In the genomic region with DNA sequence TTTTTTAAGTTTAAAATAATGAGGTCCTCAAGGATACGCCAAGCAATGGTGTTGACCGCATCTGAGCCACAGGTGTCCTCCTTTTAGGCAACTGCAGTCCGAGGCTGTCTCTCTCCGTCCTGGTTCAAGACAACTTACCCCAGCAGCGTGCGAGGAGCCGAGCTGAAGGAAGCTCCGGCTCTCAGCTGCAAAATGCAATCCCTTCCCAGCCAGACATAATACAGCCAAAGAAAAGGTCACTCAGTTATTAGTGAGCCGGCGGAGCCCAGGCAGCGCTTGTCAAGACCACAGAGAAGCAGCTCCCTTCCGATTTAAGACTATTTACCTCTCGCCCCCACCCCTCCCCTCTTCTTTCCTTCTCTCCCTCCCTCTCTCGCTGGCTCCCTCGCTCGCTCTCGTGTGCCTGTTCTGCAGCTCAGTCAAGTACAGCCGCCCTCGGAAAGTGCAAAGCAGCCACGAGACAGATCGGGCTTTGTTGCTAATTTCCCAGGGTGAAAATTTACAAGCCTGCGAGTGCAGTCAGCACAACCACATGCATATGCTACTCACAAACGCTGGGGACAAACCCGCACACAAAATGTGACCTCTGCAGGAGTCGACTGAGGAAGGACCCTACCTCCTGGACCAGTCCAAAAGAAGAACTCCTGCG, we compare ENCODE assay signal across 9 cellular contexts. TPM values are rescaled to one million over a fixed set of nuclear protein-coding genes. Genes with fewer than 3 reads are reported as not detected.
DNase-seq lines count a peak whose midpoint lies in the region; ATAC-seq and TF ChIP-seq lines count a peak whose summit lies in the region.
"Had no signal": no experiment of that assay in that cellular context is flagged by ENCODE, and none has a peak within 500 bp of the region (broad histone marks: within the 10 kb centered on the region; RNA-seq: fewer than 3 reads in every experiment).

No MANE protein-coding gene starts in this region.

- no peaks in the 10 kb centered on the region for H3K36me3 ChIP-seq in esophagus muscularis mucosa

- peaks cover 7 to 65% (median 45%) of the 10 kb centered on the region in 4 donors for H3K4me1 ChIP-seq in esophagus muscularis mucosa

- TF ChIP-seq POLR2A in esophagus muscularis mucosa (IDR thresholded peaks at IDR 0.05; ENCODE audit: low read depth) = no peak

- POLR2A ChIA-PET in GM10248 (lab: Yijun Ruan, JAX) = no interaction called here

- H3K4me3 ChIP-seq in esophagus muscularis mucosa = peak overlapping the region; percentile 53 to 72 (median 63)

- H3K27me3 ChIP-seq in esophagus muscularis mucosa = no peaks in the 10 kb centered on the region

- no peaks in the 10 kb centered on the region for H3K9me3 ChIP-seq in esophagus muscularis mucosa

- WGBS in esophagus muscularis mucosa = 2% methylated on average over 26 of the region's 26 CpGs

- intact Hi-C loops in esophagus muscularis mucosa (cut with DNase I) = no loop called here

- H3K27ac ChIP-seq in esophagus muscularis mucosa (replicated peaks in 1 of 4) = peak overlapping the region; percentile 77 to 86 (median 83)

- DNase-seq in GM10248 (ENCODE audit: extremely low spot score) (peak; percentile 40), NCI-H774 (lab: John Stamatoyannopoulos, UW) (peak; percentile 49), esophagus muscularis mucosa (ENCODE audit: extremely low spot score) (no peak), myocyte (ENCODE audit: low read depth) (peak; percentile 81), MV-4-11 (lab: John Stamatoyannopoulos, UW) (no peak)
- no peak for DNase-seq in effector CD8-positive, alpha-beta T cell (lab: John Stamatoyannopoulos, UW)
- no peak for DNase-seq in activated effector memory CD4-positive, alpha-beta T cell treated with anti-CD3 and anti-CD28 coated beads, Interleukin-2, amount 50 U/mL, for 16 hours

- CTCF ChIA-PET in GM10248 (lab: Yijun Ruan, JAX) = interaction anchor here (1.0 to 1.6 kb wide), 3 partner anchors 8 to 28 kb away, joined by 3 to 5 read pairs (median 3); no protein-coding TSS in a partner anchor

- TF ChIP-seq CTCF in GM10248 (IDR thresholded peaks at IDR 0.05; ENCODE audit: control extremely low read depth, extremely low read depth, low read depth, missing control alignments) (no peak), esophagus muscularis mucosa (IDR thresholded peaks at IDR 0.05) (no peak)

- peak; percentile 53 for ATAC-seq in HG02763 (IDR thresholded peaks at IDR 0.05; ENCODE audit: unreplicated experiment)

- no peak for TF ChIP-seq EP300 in esophagus muscularis mucosa (IDR thresholded peaks at IDR 0.05)

RNA-seq across cellular contexts. Expression of a gene that starts 0.4 kb away (rescaled TPM):
- total RNA-seq in esophagus muscularis mucosa (100 to 1,000 TPM in 3 of 4 donors, 10 to 100 TPM in 1; 66.1 to 152 (median 138) TPM), myocyte (50.6 and 57.6 TPM in 2 replicates)
- polyA plus RNA-seq in myocyte (2012) = 8.9 TPM
- total RNA-seq: pulmonary artery endothelial cell had no signal

Comparison
In these comparisons a context has a peak if more than half of its experiments do, and no peak if none do; other contexts are left out.
1. DNase-seq: peak in GM10248 (single experiment), NCI-H774 (single experiment) and myocyte (single experiment); none in esophagus muscularis mucosa (single experiment), effector CD8-positive, alpha-beta T cell (single experiment), MV-4-11 (single experiment) and activated effector memory CD4-positive, alpha-beta T cell treated with anti-CD3 and anti-CD28 coated beads, Interleukin-2, amount 50 U/mL, for 16 hours (single experiment).